In genomic region chr4:7423801-7424552, GRCh38 we compare ENCODE assay signal across 22 cellular contexts. TPM values are rescaled to one million over a fixed set of nuclear protein-coding genes. Genes with fewer than 3 reads are reported as not detected.
DNase-seq lines count a peak whose midpoint lies in the region; ATAC-seq and TF ChIP-seq lines count a peak whose summit lies in the region.
"Had no signal": no experiment of that assay in that cellular context is flagged by ENCODE, and none has a peak within 500 bp of the region (broad histone marks: within the 10 kb centered on the region; RNA-seq: fewer than 3 reads in every experiment).

No MANE protein-coding gene starts in this region.

- H3K9me3 ChIP-seq in SK-N-SH, result no peaks in the 10 kb centered on the region
- no peaks in the 10 kb centered on the region for H3K9me3 ChIP-seq in neuronal stem cell (replicated peaks in 1 of 2; ENCODE audit: control insufficient read depth in 2 of 2, insufficient read depth in 1 of 2, low read depth in 1 of 2, low read length in 2 of 2)
- H3K9me3 ChIP-seq: upper lobe of left lung had no signal

- H2AFZ ChIP-seq in SK-N-SH (ENCODE audit: low read depth), result no peak overlapping the region
- H2AFZ ChIP-seq in neuronal stem cell (ENCODE audit: low read length), result no peak overlapping the region

- H3K4ac ChIP-seq in neuronal stem cell (ENCODE audit: low read length), result peak overlapping the region; percentile 91

- H2BK5ac ChIP-seq in neuronal stem cell (ENCODE audit: low read length), result no peak overlapping the region

- no peak for TF ChIP-seq EP300 in SK-N-SH (IDR thresholded peaks at IDR 0.05; ENCODE audit: borderline replicate concordance in 1 of 2, low read depth in 1 of 2, low read length in 1 of 2)

- TF ChIP-seq CTCF in SK-N-SH (IDR thresholded peaks at IDR 0.05) (no peak), coronary artery (IDR thresholded peaks at IDR 0.05) (no peak)

- peaks cover 2% of the 10 kb centered on the region for H3K79me1 ChIP-seq in neuronal stem cell (ENCODE audit: low read depth, low read length)

- H2BK120ac ChIP-seq in neuronal stem cell (ENCODE audit: low read depth, low read length), result no peak overlapping the region

- H3K4me2 ChIP-seq in SK-N-SH (no peak overlapping the region), neuronal stem cell (ENCODE audit: insufficient read depth, low read length, poor library complexity, severe bottlenecking) (no peak overlapping the region)

- 78% methylated on average over 12 of the region's 17 CpGs for WGBS in SK-N-SH (ENCODE audit: low lambda C conversion rate)
- no CpG with 5 or more reads among the region's 17 CpGs for WGBS in neuronal stem cell (ENCODE audit: extremely low coverage in 2 of 2, insufficient read length in 2 of 2, insufficient replicate concordance in 1 of 2), 2 donors

- H2AK5ac ChIP-seq in neuronal stem cell (ENCODE audit: low read depth, low read length), result peak overlapping the region; percentile 82

- H3K9ac ChIP-seq in SK-N-SH, result no peak overlapping the region
- peak overlapping the region; percentile 15 for H3K9ac ChIP-seq in neuronal stem cell (ENCODE audit: low read depth, low read length, poor library complexity)

- no peak overlapping the region for H4K8ac ChIP-seq in neuronal stem cell (ENCODE audit: low read depth, low read length)

- POLR2A ChIA-PET in SK-N-SH (lab: Yijun Ruan, JAX), result no interaction called here

- no peaks in the 10 kb centered on the region for H4K20me1 ChIP-seq in SK-N-SH (ENCODE audit: insufficient read depth)

- no peak for TF ChIP-seq POLR2A in GM18505 (IDR thresholded peaks at IDR 0.05; ENCODE audit: borderline replicate concordance, extremely low read depth, insufficient read depth, insufficient read length)

- H2BK12ac ChIP-seq in neuronal stem cell (ENCODE audit: low read length), result no peak overlapping the region

- H3K36me3 ChIP-seq in SK-N-SH (replicated peaks in 1 of 2; ENCODE audit: control insufficient read depth in 1 of 2, insufficient read depth in 2 of 2, low read length in 1 of 2) (no peaks in the 10 kb centered on the region), neuronal stem cell (replicated peaks in 1 of 2; ENCODE audit: control insufficient read depth in 2 of 2, insufficient read depth in 2 of 2, low read length in 2 of 2) (no peaks in the 10 kb centered on the region)
- H3K36me3 ChIP-seq: upper lobe of left lung had no signal

- peak overlapping the region; percentile 15 for H2BK15ac ChIP-seq in neuronal stem cell (ENCODE audit: low read length)

- H4K91ac ChIP-seq in neuronal stem cell (ENCODE audit: low read depth, low read length, poor library complexity), result no peak overlapping the region

- ATAC-seq in SK-N-SH treated with all-trans-retinoic acid at 6 μM for 48 hours, result no peak
- ATAC-seq in GM18505 (IDR thresholded peaks at IDR 0.05; ENCODE audit: unreplicated experiment), result no peak
- no peak for ATAC-seq in HG02798 (IDR thresholded peaks at IDR 0.05; ENCODE audit: poor library complexity, unreplicated experiment)
- ATAC-seq: stimulated activated naive B cell treated with anti-CD40 and anti-IgM and Interleukin-4, amounts not matched to agents 10 μg/mL and 1 μg/mL and 100 μg/mL, for 72 hours had no signal

- H3K4me1 ChIP-seq in SK-N-SH (ENCODE audit: control insufficient read depth in 1 of 2, insufficient read depth in 2 of 2, low read depth in 1 of 2, low read length in 1 of 2) (no peaks in the 10 kb centered on the region; a peak in 1 of 4 replicates), neuronal stem cell (ENCODE audit: control insufficient read depth in 2 of 2, insufficient read depth in 1 of 2, low read depth in 1 of 2, low read length in 2 of 2) (peaks cover 0 to 12% of the 10 kb centered on the region in 2 donors)

- H3K14ac ChIP-seq in neuronal stem cell (ENCODE audit: low read length), result no peak overlapping the region

- H3K9me2 ChIP-seq in SK-N-SH, result no peaks in the 10 kb centered on the region

- H3K18ac ChIP-seq in neuronal stem cell (ENCODE audit: low read length), result peak overlapping the region; percentile 59

- H3K23ac ChIP-seq in neuronal stem cell (ENCODE audit: low read depth, low read length, poor library complexity), result peak overlapping the region; percentile 60

- H3F3A ChIP-seq in SK-N-SH (replicated peaks; ENCODE audit: insufficient read depth), result no peaks in the 10 kb centered on the region

- no peaks in the 10 kb centered on the region for H3K27me3 ChIP-seq in SK-N-SH (ENCODE audit: insufficient read depth)
- H3K27me3 ChIP-seq in neuronal stem cell (ENCODE audit: control insufficient read depth in 3 of 3, insufficient read depth in 3 of 3, low read depth in 1 of 3, low read length in 3 of 3), result no peaks in the 10 kb centered on the region
- H3K27me3 ChIP-seq: upper lobe of left lung had no signal

- CTCF ChIA-PET in SK-N-SH (lab: Yijun Ruan, JAX), result interaction anchor here (1.1 kb wide), 1 partner anchor 128 kb away, joined by 3 read pairs; no protein-coding TSS in a partner anchor

- DNase-seq in SK-N-SH (peak; percentile 24), Ammon's horn (ENCODE audit: low spot score) (peak; percentile 30), coronary artery (ENCODE audit: low spot score) (peak; percentile 65), neuronal stem cell (ENCODE audit: low spot score) (no peak), H4 (ENCODE audit: low spot score) (no peak)
- DNase-seq: 8988T; effector CD4-positive, alpha-beta T cell; KBM-7; NCI-H2171 treated with DMSO at 0.1 percent for 48 hours; NCI-H82; occipital lobe; stimulated activated naive B cell treated with anti-CD40 and anti-IgM and Interleukin-4, amounts not matched to agents 10 μg/mL and 1 μg/mL and 100 μg/mL, for 72 hours; SW 1271 had no signal

- H3K4me3 ChIP-seq in SK-N-SH (ENCODE audit: low read depth in 2 of 2, low read length in 1 of 2), result no peak overlapping the region
- no peak overlapping the region for H3K4me3 ChIP-seq in coronary artery
- no peak overlapping the region for H3K4me3 ChIP-seq in neuronal stem cell (ENCODE audit: low read length in 2 of 2)
- H3K4me3 ChIP-seq: upper lobe of left lung had no signal

- H3K79me2 ChIP-seq in SK-N-SH (ENCODE audit: insufficient read depth), result no peaks in the 10 kb centered on the region

- no peak for TF ChIP-seq RAD21 in SK-N-SH (IDR thresholded peaks at IDR 0.05; ENCODE audit: low read length)

- no peak overlapping the region for H3K27ac ChIP-seq in SK-N-SH (ENCODE audit: low read depth in 2 of 2, low read length in 1 of 2)
- H3K27ac ChIP-seq in coronary artery, result no peak overlapping the region
- no peak overlapping the region for H3K27ac ChIP-seq in neuronal stem cell (replicated peaks; ENCODE audit: low read length)
- H3K27ac ChIP-seq: HL-60, upper lobe of left lung had no signal

TF ChIP-seq in SK-N-SH, 30 proteins besides CTCF, POLR2A, EP300 and RAD21 (continues in another document):
- TF ChIP-seq TAF1 (IDR thresholded peaks at IDR 0.05; ENCODE audit: borderline replicate concordance, low read depth, low read length) (no peak), TEAD4 (IDR thresholded peaks at IDR 0.05; ENCODE audit: borderline replicate concordance, insufficient read depth) (no peak), ZBTB33 (IDR thresholded peaks at IDR 0.05; ENCODE audit: borderline replicate concordance, low read depth) (no peak), GABPA (IDR thresholded peaks at IDR 0.05; ENCODE audit: low read depth) (no peak), JUND (IDR thresholded peaks at IDR 0.05) (no peak), TCF12 (IDR thresholded peaks at IDR 0.05) (no peak), POLR2AphosphoS5 (IDR thresholded peaks at IDR 0.05; ENCODE audit: low read depth, low read length) (no peak)

TF ChIP-seq in SK-N-SH treated with all-trans-retinoic acid at 6 μM for 48 hours, 23 proteins besides CTCF, POLR2A, EP300 and RAD21:
- TF ChIP-seq GLIS3 (CRISPR knock-in tag; IDR thresholded peaks at IDR 0.05) (no peak), PATZ1 (CRISPR knock-in tag; IDR thresholded peaks at IDR 0.05; ENCODE audit: borderline replicate concordance) (no peak), TCF4 (CRISPR knock-in tag; IDR thresholded peaks at IDR 0.05; ENCODE audit: borderline replicate concordance) (no peak), ZNF70 (CRISPR knock-in tag; IDR thresholded peaks at IDR 0.05) (no peak), CSRNP3 (CRISPR knock-in tag; IDR thresholded peaks at IDR 0.05) (no peak), ISL1 (CRISPR knock-in tag; IDR thresholded peaks at IDR 0.05) (no peak), TOX (CRISPR knock-in tag; IDR thresholded peaks at IDR 0.05; ENCODE audit: borderline replicate concordance) (no peak), ZC3H10 (CRISPR knock-in tag; IDR thresholded peaks at IDR 0.05) (no peak)

RNA-seq across cellular contexts. Expression of gene PSAPL1, which starts 10.8 kb away (rescaled TPM):
- 0.02 and 0.03 TPM in 2 replicates for polyA plus RNA-seq in SK-N-SH (2012; rRNA removed)
- 0.01 TPM in 2 replicates for polyA plus RNA-seq in SK-N-SH (2012; cell fraction: cytosol; rRNA removed)
- polyA plus RNA-seq in SK-N-SH (2012; cell fraction: nucleus; rRNA removed), result 0.01 and 0.02 TPM in 2 replicates
- 0.01 TPM for polyA plus RNA-seq in neuronal stem cell (2013, experiment 1 of 2)
- not detected for polyA plus RNA-seq in neuronal stem cell (2013, experiment 2 of 2)
- not detected in 2 replicates for total RNA-seq in H4 (2014; rRNA removed; shearing (Covaris generic))
- total RNA-seq: CD4-positive, alpha-beta T cell; Daoy; fibroblast of lung; mucosa of gallbladder; occipital lobe had no signal
- polyA plus RNA-seq: fibroblast of lung had no signal

Comparison
In these comparisons a context has a peak if more than half of its experiments do, and no peak if none do; other contexts are left out.
1. DNase-seq: peak in SK-N-SH (single experiment), Ammon's horn (single experiment) and coronary artery (single experiment); none in neuronal stem cell (single experiment) and H4 (single experiment).